15 cellular contexts compared by ENCODE assay signal in the genomic region with DNA sequence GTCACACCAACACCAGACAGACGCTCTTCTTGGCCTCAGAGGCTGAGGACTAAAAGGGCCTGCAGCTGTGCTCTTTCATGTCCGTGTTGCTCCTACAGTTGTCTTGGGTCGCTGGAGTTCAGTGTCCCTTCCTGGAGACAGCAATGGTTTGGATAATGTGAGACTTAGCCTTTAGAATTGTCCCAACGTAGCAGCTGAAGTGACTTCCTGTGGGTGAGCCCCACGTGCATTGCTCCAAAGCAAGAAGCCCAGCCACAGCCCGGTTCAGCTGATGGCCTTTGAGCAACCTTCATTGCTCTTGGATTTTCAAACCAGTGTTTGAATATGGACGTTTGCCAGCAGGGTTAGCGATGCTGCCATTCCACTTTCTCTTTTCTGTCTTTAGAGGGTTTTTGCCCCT. TPM values are rescaled to one million over a fixed set of nuclear protein-coding genes. Genes with fewer than 3 reads are reported as not detected.
DNase-seq lines count a peak whose midpoint lies in the region; ATAC-seq and TF ChIP-seq lines count a peak whose summit lies in the region.
"Had no signal": no experiment of that assay in that cellular context is flagged by ENCODE, and none has a peak within 500 bp of the region (broad histone marks: within the 10 kb centered on the region; RNA-seq: fewer than 3 reads in every experiment).

No MANE protein-coding gene starts in this region.

- no peak for TF ChIP-seq CTCF in breast epithelium (IDR thresholded peaks at IDR 0.05)
- no peak for TF ChIP-seq CTCF in MCF 10A (IDR thresholded peaks at IDR 0.05; ENCODE audit: unreplicated experiment)
- TF ChIP-seq CTCF in transverse colon (IDR thresholded peaks at IDR 0.05): no peak
- TF ChIP-seq CTCF in omental fat pad (IDR thresholded peaks at IDR 0.05): no peak

- H3K9me3 Mint-ChIP-seq in MCF 10A (ENCODE audit: unreplicated experiment): no peaks in the 10 kb centered on the region
- no peaks in the 10 kb centered on the region for H3K9me3 Mint-ChIP-seq in activated T-helper 17 cell treated with anti-CD3 and anti-CD28 coated beads, Interleukin-2, amount 50 U/mL, for 72 hours

- peaks cover 45% of the 10 kb centered on the region for H3K36me3 Mint-ChIP-seq in MCF 10A (ENCODE audit: insufficient read depth, unreplicated experiment)
- peaks cover 44% of the 10 kb centered on the region for H3K36me3 Mint-ChIP-seq in activated T-helper 17 cell treated with anti-CD3 and anti-CD28 coated beads, Interleukin-2, amount 50 U/mL, for 72 hours (ENCODE audit: low read depth)

- intact Hi-C loops in breast epithelium (cut with DNase I; ENCODE audit: low total_unique reads) (no loop called here), MCF 10A (cut with micrococcal nuclease) (no loop called here), transverse colon (cut with DNase I; ENCODE audit: low total_unique reads) (no loop called here)

- peak overlapping the region; percentile 40 to 50 for H3K27ac ChIP-seq in breast epithelium
- H3K27ac ChIP-seq in mesenchymal stem cell (ENCODE audit: low read length, poor library complexity, severe bottlenecking): no peak overlapping the region
- peak overlapping the region in 3 of 4 donors; percentile 2 to 14 (median 3) for H3K27ac ChIP-seq in transverse colon

- H3K14ac ChIP-seq in mesenchymal stem cell (ENCODE audit: low read length in 2 of 2): no peak overlapping the region

- H3K27me3 Mint-ChIP-seq in MCF 10A (ENCODE audit: insufficient read depth, unreplicated experiment): no peaks in the 10 kb centered on the region
- no peaks in the 10 kb centered on the region for H3K27me3 Mint-ChIP-seq in activated T-helper 17 cell treated with anti-CD3 and anti-CD28 coated beads, Interleukin-2, amount 50 U/mL, for 72 hours

- H3K79me1 ChIP-seq in mesenchymal stem cell (replicated peaks; ENCODE audit: low read length, poor library complexity, severe bottlenecking): peaks cover 37% of the 10 kb centered on the region

- no peak overlapping the region for H2BK12ac ChIP-seq in mesenchymal stem cell (ENCODE audit: low read length in 2 of 2)

- H3K36me3 ChIP-seq in breast epithelium: no peaks in the 10 kb centered on the region
- H3K36me3 ChIP-seq in mesenchymal stem cell (ENCODE audit: control insufficient read depth in 1 of 2, insufficient read depth in 2 of 2, low read depth in 1 of 2, low read length in 2 of 2): peaks cover 49 to 62% of the 10 kb centered on the region in 2 experiments
- H3K36me3 ChIP-seq in transverse colon: peaks cover 0 to 14% (median 5%) of the 10 kb centered on the region in 4 donors

- H3K4me1 ChIP-seq in breast epithelium (no peaks in the 10 kb centered on the region), mesenchymal stem cell (ENCODE audit: control insufficient read depth, insufficient read depth, low read depth, low read length) (no peaks in the 10 kb centered on the region), transverse colon (peaks cover 0 to 11% (median 4%) of the 10 kb centered on the region in 4 donors)

- H3K23ac ChIP-seq in mesenchymal stem cell (ENCODE audit: low read length in 2 of 2): no peak overlapping the region

- H3K9me3 ChIP-seq in breast epithelium: no peaks in the 10 kb centered on the region
- no peaks in the 10 kb centered on the region for H3K9me3 ChIP-seq in mesenchymal stem cell (ENCODE audit: control insufficient read depth, low read length)
- no peaks in the 10 kb centered on the region for H3K9me3 ChIP-seq in transverse colon

- POLR2A ChIA-PET in MCF 10A (lab: Yijun Ruan, JAX): interaction anchor here (1.3 to 1.5 kb wide), 2 partner anchors 8 to 19 kb away, joined by 3 to 5 read pairs; no protein-coding TSS in a partner anchor

- H3K18ac ChIP-seq in mesenchymal stem cell (ENCODE audit: low read depth in 1 of 2, low read length in 2 of 2): no peak overlapping the region

- H3K4ac ChIP-seq in mesenchymal stem cell (ENCODE audit: low read depth in 1 of 2, low read length in 2 of 2): no peak overlapping the region

- H4K91ac ChIP-seq in mesenchymal stem cell (ENCODE audit: low read length): no peak overlapping the region

- in situ Hi-C loops in transverse colon (cut with MboI; ENCODE audit: low pct_ligation_motif_present in 1 of 4, low pct_unique_long_range_greater_than_20kb in 1 of 4, low sequenced_read_pairs in 3 of 4): no loop called here

- DNase-seq in breast epithelium (ENCODE audit: low spot score in 2 of 2): no peak
- no peak for DNase-seq in MCF 10A (ENCODE audit: unreplicated experiment)
- DNase-seq in mesenchymal stem cell: no peak
- DNase-seq in transverse colon: no peak
- DNase-seq in omental fat pad (ENCODE audit: low spot score): no peak
- DNase-seq: activated CD8-positive, alpha-beta memory T cell treated with anti-CD3 and anti-CD28 coated beads for 24 hours; AML-193; dermis blood vessel endothelial cell; foreskin melanocyte; NCI-H226; stimulated activated CD4-positive, alpha-beta T cell treated with anti-CD3 and anti-CD28 coated beads, Interleukin-1b, Interleukin-23, amount 100 ng/mL, for 48 hours had no signal

- H2BK120ac ChIP-seq in mesenchymal stem cell (ENCODE audit: low read depth, low read length): no peak overlapping the region

- H4K8ac ChIP-seq in mesenchymal stem cell (ENCODE audit: low read length): no peak overlapping the region

- WGBS in mesenchymal stem cell: 79% methylated on average over 8 of the region's 8 CpGs
- 54% methylated on average over 8 of the region's 8 CpGs; no CpG with 5 or more reads in 1 of the 2 donors for WGBS in transverse colon (ENCODE audit: low coverage in 1 of 2), 2 donors

- H2AFZ ChIP-seq in mesenchymal stem cell (ENCODE audit: low read depth, low read length): no peak overlapping the region

- H2BK5ac ChIP-seq in mesenchymal stem cell (ENCODE audit: low read depth, low read length, poor library complexity, severe bottlenecking): no peak overlapping the region

- no peak overlapping the region for H3K27ac Mint-ChIP-seq in MCF 10A (ENCODE audit: low read depth, unreplicated experiment)
- H3K27ac Mint-ChIP-seq in activated T-helper 17 cell treated with anti-CD3 and anti-CD28 coated beads, Interleukin-2, amount 50 U/mL, for 72 hours: peak overlapping the region; percentile 25

- no peak overlapping the region for H2BK15ac ChIP-seq in mesenchymal stem cell (ENCODE audit: low read depth, poor library complexity, severe bottlenecking)

- H3K27me3 ChIP-seq in breast epithelium (no peaks in the 10 kb centered on the region), mesenchymal stem cell (ENCODE audit: control insufficient read depth in 1 of 2, insufficient read depth in 1 of 2, low read length in 2 of 2) (no peaks in the 10 kb centered on the region), transverse colon (no peaks in the 10 kb centered on the region)

- TF ChIP-seq EP300 in transverse colon (IDR thresholded peaks at IDR 0.05; ENCODE audit: low read depth): no peak

- H3K4me3 ChIP-seq in breast epithelium (peak overlapping the region in 2 of 3 donors; percentile 0 to 3), mesenchymal stem cell (ENCODE audit: insufficient read depth in 1 of 2, low read depth in 1 of 2, low read length in 2 of 2) (peak overlapping the region in 1 of 2 experiments; percentile 62), transverse colon (no peak overlapping the region)

- TF ChIP-seq POLR2A in breast epithelium (IDR thresholded peaks at IDR 0.05): no peak
- no peak for TF ChIP-seq POLR2A in transverse colon (IDR thresholded peaks at IDR 0.05)

- no peaks in the 10 kb centered on the region for H3K4me1 Mint-ChIP-seq in MCF 10A (ENCODE audit: insufficient read depth, unreplicated experiment)
- H3K4me1 Mint-ChIP-seq in activated T-helper 17 cell treated with anti-CD3 and anti-CD28 coated beads, Interleukin-2, amount 50 U/mL, for 72 hours: peaks cover 6% of the 10 kb centered on the region

- H2AK5ac ChIP-seq in mesenchymal stem cell (ENCODE audit: low read length, severe bottlenecking): no peak overlapping the region

- H3K4me3 Mint-ChIP-seq in MCF 10A (ENCODE audit: unreplicated experiment): no peak overlapping the region
- no peak overlapping the region for H3K4me3 Mint-ChIP-seq in activated T-helper 17 cell treated with anti-CD3 and anti-CD28 coated beads, Interleukin-2, amount 50 U/mL, for 72 hours

- no peak for ATAC-seq in activated T-helper 17 cell treated with anti-CD3 and anti-CD28 coated beads, Interleukin-2, amount 50 U/mL, for 72 hours (replicated peaks)
- no peak for ATAC-seq in omental fat pad (ENCODE audit: low FRiP score)
- no peak for ATAC-seq in HG03439 (IDR thresholded peaks at IDR 0.05; ENCODE audit: unreplicated experiment)
- no peak for ATAC-seq in GM21619 (IDR thresholded peaks at IDR 0.05; ENCODE audit: unreplicated experiment)
- ATAC-seq: left colon had no signal

- H3K4me2 ChIP-seq in mesenchymal stem cell (ENCODE audit: low read length, poor library complexity, severe bottlenecking): no peak overlapping the region

- CTCF ChIA-PET in MCF 10A (lab: Yijun Ruan, JAX): interaction anchor here (0.7 kb wide), 1 partner anchor 46 kb away, joined by 4 read pairs; no protein-coding TSS in a partner anchor

- H3K9ac ChIP-seq in mesenchymal stem cell (ENCODE audit: low read length): peak overlapping the region; percentile 35

- BruUV-seq in MCF 10A (replicated peaks; lab: Mats Ljungman, UMichigan): no TSS peak

RNA-seq across cellular contexts. Expression of a gene that starts 19.8 kb away (rescaled TPM):
- total RNA-seq in breast epithelium (10 to 100 TPM; 28.1 to 34.1 (median 33.1) TPM), MCF 10A (2022) (27.8 and 33.5 TPM in 2 replicates), transverse colon (10 to 100 TPM; 15.1 to 35.0 (median 24.5) TPM), omental fat pad (10 to 100 TPM; 24.9 to 41.3 (median 34.0) TPM)
- total RNA-seq in activated T-helper 17 cell treated with anti-CD3 and anti-CD28 coated beads, Interleukin-2, amount 50 U/mL, for 72 hours: 10 to 100 TPM; 14.3 to 28.5 TPM
- polyA plus RNA-seq in mesenchymal stem cell (2013, experiment 1 of 2): 25.7 TPM
- polyA plus RNA-seq in mesenchymal stem cell (2013, experiment 2 of 2): 26.0 TPM

RNA-seq across cellular contexts. Expression of a gene that starts 59.0 kb away (rescaled TPM):
- 10 to 100 TPM in 1 of 3 donors, 1 to 10 TPM in 2; 8.2 to 11.8 (median 8.6) TPM for total RNA-seq in breast epithelium
- 2.3 and 2.5 TPM in 2 replicates for total RNA-seq in MCF 10A (2022)
- total RNA-seq in activated T-helper 17 cell treated with anti-CD3 and anti-CD28 coated beads, Interleukin-2, amount 50 U/mL, for 72 hours: 1 to 10 TPM; 1.8 to 2.3 TPM
- 3.2 TPM for polyA plus RNA-seq in mesenchymal stem cell (2013, experiment 1 of 2)
- 3.2 TPM for polyA plus RNA-seq in mesenchymal stem cell (2013, experiment 2 of 2)
- total RNA-seq in transverse colon: 1 to 10 TPM; 1.4 to 7.9 (median 5.0) TPM
- total RNA-seq in omental fat pad: 10 to 100 TPM in 2 of 4 donors, 1 to 10 TPM in 2; 7.5 to 19.1 (median 9.6) TPM

Comparison
In these comparisons a context has a peak if more than half of its experiments do, and no peak if none do; other contexts are left out.
1. H3K4me3 ChIP-seq: peak in breast epithelium (2 of 3); none in transverse colon (0 of 4).